In genomic region chr14:89484445-89484844, GRCh38 we compare ENCODE assay signal across 1 cellular context.
TF ChIP-seq lines count a peak whose summit lies in the region.

No MANE protein-coding gene starts in this region.

TF ChIP-seq in IMR-90, 13 proteins besides CTCF, POLR2A, EP300 and RAD21 (continued from another document):
- TF ChIP-seq CEBPB (IDR thresholded peaks at IDR 0.05; ENCODE audit: low read depth, low read length) (no peak), BHLHE40 (IDR thresholded peaks at IDR 0.05; ENCODE audit: low read depth, low read length) (no peak), MAZ (IDR thresholded peaks at IDR 0.05; ENCODE audit: borderline replicate concordance, low read depth, low read length) (no peak), RFX5 (IDR thresholded peaks at IDR 0.05; ENCODE audit: low read depth, low read length) (no peak), MXI1 (IDR thresholded peaks at IDR 0.05; ENCODE audit: borderline replicate concordance, low read depth, low read length) (no peak), MAFK (IDR thresholded peaks at IDR 0.05; ENCODE audit: low read depth, low read length) (no peak), SMC3 (IDR thresholded peaks at IDR 0.05; ENCODE audit: low read depth, low read length) (no peak), FOS (IDR thresholded peaks at IDR 0.05; ENCODE audit: low read depth, low read length) (no peak), CHD1 (IDR thresholded peaks at IDR 0.05; ENCODE audit: low read depth, low read length) (no peak)
TF ChIP-seq in IMR-90: peak in this region for 0.
